Comparison of ENCODE assay signal across 22 cellular contexts in genomic region chr20:25529295-25529951, GRCh38.
"Had no signal": no experiment of that assay in that cellular context is flagged by ENCODE, and none has a peak within 500 bp of the region (broad histone marks: within the 10 kb centered on the region; RNA-seq: fewer than 3 reads in every experiment).

No MANE protein-coding gene starts in this region.

- H3K4me3 ChIP-seq: ovary, psoas muscle, right atrium auricular region, thyroid gland, upper lobe of right lung had no signal

- H3K27me3 ChIP-seq: neutrophil, ovary, right atrium auricular region, thyroid gland, upper lobe of right lung had no signal

- H3K36me3 ChIP-seq: neutrophil, ovary, right atrium auricular region, thyroid gland had no signal

- H3K9me3 Mint-ChIP-seq: dendritic cell treated with granulocyte-macrophage colony-stimulating factor and Interleukin-4, amounts not matched to agents 40 ng/mL and 50 ng/mL, for 4 days; natural killer cell; T-helper 1 cell treated with Interleukin-12 subunit alpha and Interleukin-12 subunit beta and Interleukin-4 antibody, amounts not matched to agents 30 μg/mL and 1 μg/mL, for 36 hours had no signal

- DNase-seq: activated CD4-positive, alpha-beta memory T cell treated with anti-CD3 and anti-CD28 coated beads for 36 hours; activated CD4-positive, alpha-beta T cell treated with anti-CD3 and anti-CD28 coated beads for 48 hours; activated naive CD4-positive, alpha-beta T cell treated with anti-CD3 and anti-CD28 coated beads for 36 hours; activated naive CD8-positive, alpha-beta T cell treated with anti-CD3 and anti-CD28 coated beads, Interleukin-2, amount 10 ng/mL, durations not matched to agents 7 days and 5 days; activated T-cell treated with anti-CD3 and anti-CD28 coated beads, Interleukin-2, amount 50 U/mL, for 48 hours; amniotic stem cell; effector CD8-positive, alpha-beta T cell; foreskin melanocyte; hippocampal formation; left ventricle myocardium superior; natural killer cell; ovary; psoas muscle; stimulated activated CD4-positive, alpha-beta T cell treated with anti-CD3 and anti-CD28 coated beads, Interleukin-4, amount 100 ng/mL, for 4 hours; stimulated activated naive CD8-positive, alpha-beta T cell treated with anti-CD3 and anti-CD28 coated beads, Interleukin-15, Interleukin-2, amounts not matched to agents 100 U/mL and 50 U/mL, for 24 hours; T1000; thyroid gland; upper lobe of right lung had no signal

- H3K9me3 ChIP-seq: neutrophil, ovary, psoas muscle, right atrium auricular region, thyroid gland, upper lobe of right lung had no signal

- H3K27me3 Mint-ChIP-seq: activated CD4-positive, alpha-beta memory T cell treated with anti-CD3 and anti-CD28 coated beads for 36 hours; activated naive CD8-positive, alpha-beta T cell treated with anti-CD3 and anti-CD28 coated beads, Interleukin-2, amount 10 ng/mL, durations not matched to agents 7 days and 5 days had no signal

- H3K27ac Mint-ChIP-seq: activated CD4-positive, alpha-beta memory T cell treated with anti-CD3 and anti-CD28 coated beads for 36 hours; activated naive CD4-positive, alpha-beta T cell treated with anti-CD3 and anti-CD28 coated beads for 36 hours; activated naive CD8-positive, alpha-beta T cell treated with anti-CD3 and anti-CD28 coated beads, Interleukin-2, amount 10 ng/mL, durations not matched to agents 7 days and 5 days; dendritic cell treated with granulocyte-macrophage colony-stimulating factor and Interleukin-4, amounts not matched to agents 40 ng/mL and 50 ng/mL, for 4 days; natural killer cell; T-helper 1 cell treated with Interleukin-12 subunit alpha and Interleukin-12 subunit beta and Interleukin-4 antibody, amounts not matched to agents 30 μg/mL and 1 μg/mL, for 36 hours had no signal

- H3K4me1 ChIP-seq: psoas muscle, upper lobe of right lung had no signal

- H3K27ac ChIP-seq: neutrophil, ovary, psoas muscle, right atrium auricular region, thyroid gland, upper lobe of right lung had no signal

- H3K4me3 Mint-ChIP-seq: activated CD4-positive, alpha-beta memory T cell treated with anti-CD3 and anti-CD28 coated beads for 36 hours; activated naive CD4-positive, alpha-beta T cell treated with anti-CD3 and anti-CD28 coated beads for 36 hours; activated naive CD8-positive, alpha-beta T cell treated with anti-CD3 and anti-CD28 coated beads, Interleukin-2, amount 10 ng/mL, durations not matched to agents 7 days and 5 days; dendritic cell treated with granulocyte-macrophage colony-stimulating factor and Interleukin-4, amounts not matched to agents 40 ng/mL and 50 ng/mL, for 4 days; natural killer cell; T-helper 1 cell treated with Interleukin-12 subunit alpha and Interleukin-12 subunit beta and Interleukin-4 antibody, amounts not matched to agents 30 μg/mL and 1 μg/mL, for 36 hours had no signal

- ATAC-seq: left ventricle myocardium superior; natural killer cell; psoas muscle; stimulated activated naive CD8-positive, alpha-beta T cell treated with anti-CD3 and anti-CD28 coated beads, Interleukin-15, Interleukin-2, amounts not matched to agents 100 U/mL and 50 U/mL, for 24 hours; upper lobe of right lung had no signal

- H3K36me3 Mint-ChIP-seq: activated naive CD8-positive, alpha-beta T cell treated with anti-CD3 and anti-CD28 coated beads, Interleukin-2, amount 10 ng/mL, durations not matched to agents 7 days and 5 days; natural killer cell had no signal
